In the genomic region with DNA sequence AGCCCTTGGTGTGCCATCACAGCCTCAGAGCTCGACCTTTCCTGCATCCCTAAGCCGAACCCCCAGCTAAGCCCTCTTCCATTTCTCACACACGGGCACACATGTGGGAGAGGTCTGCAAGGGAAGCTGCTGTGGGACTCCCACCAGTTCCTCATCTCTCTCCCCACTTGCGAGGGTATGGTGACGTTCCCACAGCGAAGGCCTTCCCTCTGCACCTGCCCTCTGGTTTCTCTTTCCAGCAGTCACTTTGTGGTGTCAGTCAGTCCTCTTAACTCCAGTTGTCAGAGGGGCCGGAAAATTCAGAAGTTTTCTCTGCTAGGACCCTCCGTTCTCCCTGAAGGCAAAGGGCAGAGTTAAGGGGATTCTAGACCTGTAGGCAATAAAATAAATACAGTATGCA, we compare ENCODE assay signal across 17 cellular contexts. TPM values are rescaled to one million over a fixed set of nuclear protein-coding genes. Genes with fewer than 3 reads are reported as not detected.
DNase-seq lines count a peak whose midpoint lies in the region; ATAC-seq and TF ChIP-seq lines count a peak whose summit lies in the region.
"Had no signal": no experiment of that assay in that cellular context is flagged by ENCODE, and none has a peak within 500 bp of the region (broad histone marks: within the 10 kb centered on the region; RNA-seq: fewer than 3 reads in every experiment).

No MANE protein-coding gene starts in this region.

- POLR2A ChIA-PET in CD4-positive, alpha-beta memory T cell (lab: Charles Lee; ENCODE audit: partially characterized antibody), result no interaction called here
- POLR2A ChIA-PET in activated CD8-positive, alpha-beta T cell treated with anti-CD3 and anti-CD28 coated beads for 36 hours (lab: Charles Lee), result interaction anchor here (0.9 kb wide), 1 partner anchor 9 kb away, joined by 3 read pairs; no protein-coding TSS in a partner anchor

- H3K36me3 ChIP-seq in BLaER1 (peaks cover 50% of the 10 kb centered on the region), psoas muscle (ENCODE audit: insufficient read depth in 1 of 2, low read depth in 1 of 2) (peaks cover 5 to 37% of the 10 kb centered on the region in 2 donors), lower lobe of right lung (peaks cover 47% of the 10 kb centered on the region)
- peaks cover 30% of the 10 kb centered on the region for H3K36me3 ChIP-seq in CD4-positive, alpha-beta memory T cell (ENCODE audit: insufficient read depth, low read length)

- 87 to 93% (median 87%) methylated on average over 8 of the region's 8 CpGs for WGBS in psoas muscle, 3 donors

- DNase-seq in CD4-positive, alpha-beta memory T cell, result no peak
- no peak for DNase-seq in activated CD8-positive, alpha-beta T cell treated with anti-CD3 and anti-CD28 coated beads for 36 hours
- DNase-seq in psoas muscle (no peak), lower lobe of right lung (no peak), DMS153 (lab: John Stamatoyannopoulos, UW) (no peak), NCI-H345 treated with DMSO at 0.1 percent for 48 hours (lab: John Stamatoyannopoulos, UW; ENCODE audit: unreplicated experiment) (no peak)
- DNase-seq: activated CD8-positive, alpha-beta memory T cell treated with anti-CD3 and anti-CD28 coated beads, Interleukin-2, amount 50 U/mL, for 4 hours; endodermal cell; left ventricle myocardium inferior; NCI-H1436; NCI-H2171 treated with DMSO at 0.1 percent for 48 hours; SJCRH30; T1000; transverse colon had no signal

- H3K27me3 ChIP-seq in BLaER1 (no peaks in the 10 kb centered on the region), psoas muscle (ENCODE audit: insufficient read depth in 3 of 3, low read length in 2 of 3) (no peaks in the 10 kb centered on the region), lower lobe of right lung (ENCODE audit: low read depth) (no peaks in the 10 kb centered on the region)
- no peaks in the 10 kb centered on the region for H3K27me3 ChIP-seq in CD4-positive, alpha-beta memory T cell (ENCODE audit: insufficient read depth, low read length)
- H3K27me3 ChIP-seq: SJCRH30, transverse colon had no signal

- H3K4me2 ChIP-seq in BLaER1, result peak overlapping the region; percentile 45; the same call in 1 of the 2 replicates

- no peak for TF ChIP-seq CTCF in activated CD8-positive, alpha-beta T cell treated with anti-CD3 and anti-CD28 coated beads for 36 hours (IDR thresholded peaks at IDR 0.05)
- no peak for TF ChIP-seq CTCF in psoas muscle (IDR thresholded peaks at IDR 0.05)
- TF ChIP-seq CTCF in lower lobe of right lung (IDR thresholded peaks at IDR 0.05), result no peak

- H3K4me3 Mint-ChIP-seq in CD4-positive, alpha-beta memory T cell, result no peak overlapping the region
- no peak overlapping the region for H3K4me3 Mint-ChIP-seq in activated CD8-positive, alpha-beta T cell treated with anti-CD3 and anti-CD28 coated beads for 36 hours
- H3K4me3 Mint-ChIP-seq: endodermal cell had no signal

- H3K4me1 ChIP-seq in BLaER1 (peaks cover 42% of the 10 kb centered on the region), psoas muscle (peaks cover 68% of the 10 kb centered on the region), lower lobe of right lung (peaks cover 38% of the 10 kb centered on the region)
- peaks cover 19% of the 10 kb centered on the region for H3K4me1 ChIP-seq in CD4-positive, alpha-beta memory T cell (ENCODE audit: insufficient read depth, low read length)

- H3K9ac ChIP-seq in BLaER1, result no peak overlapping the region

- H4K20me1 ChIP-seq in BLaER1, result no peaks in the 10 kb centered on the region

- intact Hi-C loops in CD4-positive, alpha-beta memory T cell (cut with micrococcal nuclease), result no loop called here
- intact Hi-C loops in activated CD8-positive, alpha-beta T cell treated with anti-CD3 and anti-CD28 coated beads for 36 hours (cut with micrococcal nuclease), result no loop called here
- intact Hi-C loops in psoas muscle (cut with DNase I), result no loop called here
- intact Hi-C loops in lower lobe of right lung (cut with DNase I), result no loop called here

- ATAC-seq in activated CD8-positive, alpha-beta T cell treated with anti-CD3 and anti-CD28 coated beads for 36 hours, result no peak
- ATAC-seq in psoas muscle, result no peak
- ATAC-seq in lower lobe of right lung, result no peak
- ATAC-seq in HG03469 (IDR thresholded peaks at IDR 0.05; ENCODE audit: unreplicated experiment), result no peak

- no peaks in the 10 kb centered on the region for H3K27me3 Mint-ChIP-seq in CD4-positive, alpha-beta memory T cell
- no peaks in the 10 kb centered on the region for H3K27me3 Mint-ChIP-seq in activated CD8-positive, alpha-beta T cell treated with anti-CD3 and anti-CD28 coated beads for 36 hours

- H3K4me3 ChIP-seq in BLaER1 (no peak overlapping the region), psoas muscle (no peak overlapping the region), lower lobe of right lung (no peak overlapping the region)
- no peak overlapping the region for H3K4me3 ChIP-seq in CD4-positive, alpha-beta memory T cell (ENCODE audit: low read length in 2 of 2)
- H3K4me3 ChIP-seq: HAP-1, left ventricle myocardium inferior, SJCRH30, transverse colon had no signal

- H3K9me3 ChIP-seq in BLaER1 (no peaks in the 10 kb centered on the region), psoas muscle (no peaks in the 10 kb centered on the region), lower lobe of right lung (no peaks in the 10 kb centered on the region)
- no peaks in the 10 kb centered on the region for H3K9me3 ChIP-seq in CD4-positive, alpha-beta memory T cell (ENCODE audit: control insufficient read depth in 1 of 2, low read length in 2 of 2)
- H3K9me3 ChIP-seq: HAP-1, left ventricle myocardium inferior, SJCRH30, transverse colon had no signal

- H3K27ac ChIP-seq in BLaER1 (peak overlapping the region; percentile 39; the same call in 1 of the 2 replicates), psoas muscle (peak overlapping the region; percentile 92), lower lobe of right lung (no peak overlapping the region)
- H3K27ac ChIP-seq in CD4-positive, alpha-beta memory T cell (ENCODE audit: low read depth, low read length), result no peak overlapping the region
- H3K27ac ChIP-seq: left ventricle myocardium inferior, SJCRH30, transverse colon had no signal

- CTCF ChIA-PET in CD4-positive, alpha-beta memory T cell (lab: Charles Lee; ENCODE audit: partially characterized antibody), result interaction anchor here (1.6 kb wide), 1 partner anchor 49 kb away, joined by 3 read pairs; no protein-coding TSS in a partner anchor
- CTCF ChIA-PET in activated CD8-positive, alpha-beta T cell treated with anti-CD3 and anti-CD28 coated beads for 36 hours (lab: Charles Lee), result interaction anchor here (1.3 kb wide), 2 partner anchors 23 to 25 kb away, joined by 3 read pairs; no protein-coding TSS in a partner anchor

- H3K4me1 Mint-ChIP-seq in CD4-positive, alpha-beta memory T cell, result peaks cover 11 to 31% (median 20%) of the 10 kb centered on the region in 4 donors
- H3K4me1 Mint-ChIP-seq in activated CD8-positive, alpha-beta T cell treated with anti-CD3 and anti-CD28 coated beads for 36 hours (ENCODE audit: low read depth), result peaks cover 22% of the 10 kb centered on the region

- H3K9me3 Mint-ChIP-seq in CD4-positive, alpha-beta memory T cell, result no peaks in the 10 kb centered on the region
- no peaks in the 10 kb centered on the region for H3K9me3 Mint-ChIP-seq in activated CD8-positive, alpha-beta T cell treated with anti-CD3 and anti-CD28 coated beads for 36 hours
- H3K9me3 Mint-ChIP-seq: endodermal cell had no signal

- H3K36me3 Mint-ChIP-seq in CD4-positive, alpha-beta memory T cell, result peaks cover 14 to 34% of the 10 kb centered on the region in 2 donors
- H3K36me3 Mint-ChIP-seq in activated CD8-positive, alpha-beta T cell treated with anti-CD3 and anti-CD28 coated beads for 36 hours (ENCODE audit: low read depth), result peaks cover 42% of the 10 kb centered on the region

- H3K27ac Mint-ChIP-seq in CD4-positive, alpha-beta memory T cell, result peak overlapping the region in 5 of 7 donors; percentile 18 to 64 (median 27)
- H3K27ac Mint-ChIP-seq in activated CD8-positive, alpha-beta T cell treated with anti-CD3 and anti-CD28 coated beads for 36 hours, result peak overlapping the region; percentile 8
- H3K27ac Mint-ChIP-seq: endodermal cell had no signal

RNA-seq across cellular contexts. Expression of a gene that starts 5.5 kb away (rescaled TPM):
- total RNA-seq in CD4-positive, alpha-beta memory T cell, result 10 to 100 TPM; 52.2 to 57.4 TPM
- polyA plus RNA-seq in CD4-positive, alpha-beta memory T cell, result 10 to 100 TPM; 26.6 to 49.7 TPM
- total RNA-seq in activated CD8-positive, alpha-beta T cell treated with anti-CD3 and anti-CD28 coated beads for 36 hours, result 10 to 100 TPM; 41.2 to 44.4 TPM
- total RNA-seq in psoas muscle (100 to 1,000 TPM in 3 of 4 donors, 10 to 100 TPM in 1; 84.4 to 218 (median 145) TPM), lower lobe of right lung (74.2 TPM)
- polyA plus RNA-seq in psoas muscle, result 100 to 1,000 TPM in 2 of 3 donors, 10 to 100 TPM in 1; 93.0 to 312 (median 182) TPM

RNA-seq across cellular contexts. Expression of a gene that starts 6.4 kb away (rescaled TPM):
- 10 to 100 TPM; 51.0 to 53.0 TPM for total RNA-seq in CD4-positive, alpha-beta memory T cell
- polyA plus RNA-seq in CD4-positive, alpha-beta memory T cell, result 100 to 1,000 TPM; 112 to 187 TPM
- total RNA-seq in activated CD8-positive, alpha-beta T cell treated with anti-CD3 and anti-CD28 coated beads for 36 hours, result 10 to 100 TPM; 43.8 to 46.2 TPM
- total RNA-seq in psoas muscle (100 to 1,000 TPM in 1 of 4 donors, 10 to 100 TPM in 3; 80.3 to 102 (median 95.6) TPM), lower lobe of right lung (44.5 TPM)
- 100 to 1,000 TPM; 134 to 246 (median 156) TPM for polyA plus RNA-seq in psoas muscle

RNA-seq across cellular contexts. Expression of a gene that starts 59.0 kb away (rescaled TPM):
- 1 to 10 TPM in 1 of 2 experiments, not detected in 1; 1.4 TPM for total RNA-seq in CD4-positive, alpha-beta memory T cell
- 1 to 10 TPM in 1 of 2 donors, under 1 TPM in 1; 0.93 to 1.1 TPM for polyA plus RNA-seq in CD4-positive, alpha-beta memory T cell
- 1 to 10 TPM; 1.2 to 1.5 TPM for total RNA-seq in activated CD8-positive, alpha-beta T cell treated with anti-CD3 and anti-CD28 coated beads for 36 hours
- total RNA-seq in psoas muscle (1 to 10 TPM; 3.1 to 4.6 (median 4.3) TPM), lower lobe of right lung (17.1 TPM)
- polyA plus RNA-seq in psoas muscle, result 1 to 10 TPM; 2.5 to 5.5 (median 4.2) TPM

Comparison
In these comparisons a context has a peak if more than half of its experiments do, and no peak if none do; other contexts are left out.
1. H3K27ac ChIP-seq: peak in BLaER1 (single experiment) and psoas muscle (single experiment); none in CD4-positive, alpha-beta memory T cell (single experiment) and lower lobe of right lung (single experiment).